22 cellular contexts compared by ENCODE assay signal in the genomic region with DNA sequence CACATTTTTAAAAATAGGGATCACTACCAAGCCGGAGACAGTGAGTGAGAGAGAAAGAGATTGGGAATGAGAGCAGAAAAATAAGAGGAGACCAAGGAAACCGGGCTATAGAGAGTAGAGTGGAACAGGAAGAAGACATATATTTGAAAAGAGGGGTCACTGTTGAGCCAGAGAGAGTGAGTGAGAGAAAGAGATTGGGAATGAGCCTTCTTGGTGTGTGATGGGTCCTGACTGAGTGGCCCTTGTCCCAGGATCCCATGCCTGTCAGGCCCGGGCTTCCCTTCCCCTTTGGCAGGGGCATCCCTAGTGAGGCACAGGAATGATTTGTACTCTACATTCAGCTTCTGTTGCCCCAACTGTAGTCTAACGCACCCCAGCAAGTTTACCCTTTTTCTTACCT.
A peak's percentile ranks its signal among the peaks of the same experiment; 100 is the strongest.
DNase-seq lines count a peak whose midpoint lies in the region; ATAC-seq, FAIRE-seq and TF ChIP-seq lines count a peak whose summit lies in the region.
"Had no signal": no experiment of that assay in that cellular context is flagged by ENCODE, and none has a peak within 500 bp of the region (broad histone marks: within the 10 kb centered on the region; RNA-seq: fewer than 3 reads in every experiment).

No MANE protein-coding gene starts in this region.

- H3K4me3 ChIP-seq in astrocyte (ENCODE audit: insufficient read depth, low read depth, low read length) (peak overlapping the region; percentile 18), left ventricle myocardium inferior (no peak overlapping the region), tibial artery (no peak overlapping the region)
- H3K4me3 ChIP-seq: lower lobe of right lung, prostate gland had no signal

- FAIRE-seq in astrocyte (lab: Jason Lieb, UNC) = no peak

- H3K9ac ChIP-seq in astrocyte (ENCODE audit: low read length) = peak overlapping the region; percentile 40

- H4K20me1 ChIP-seq in astrocyte (ENCODE audit: insufficient read depth, low read length) = no peaks in the 10 kb centered on the region

- intact Hi-C loops in left ventricle myocardium inferior (cut with micrococcal nuclease) = loop anchor here (10.0 kb wide), 1 partner anchor 65 kb away; no protein-coding TSS in a partner anchor
- intact Hi-C loops in tibial artery (cut with DNase I; ENCODE audit: low total_unique reads) = no loop called here

- H3K4me3 Mint-ChIP-seq in astrocyte (ENCODE audit: unreplicated experiment) (no peak overlapping the region), endothelial cell (ENCODE audit: unreplicated experiment) (no peak overlapping the region)
- H3K4me3 Mint-ChIP-seq in activated T-cell treated with anti-CD3 and anti-CD28 coated beads, Interleukin-2, amount 50 U/mL, for 4 hours = no peak overlapping the region
- H3K4me3 Mint-ChIP-seq: activated CD8-positive, alpha-beta memory T cell treated with anti-CD3 and anti-CD28 coated beads, Interleukin-2, amount 10 ng/mL, durations not matched to agents 7 days and 5 days; immature natural killer cell; naive thymus-derived CD8-positive, alpha-beta T cell; stimulated activated effector memory CD8-positive, alpha-beta T cell treated with anti-CD3 and anti-CD28 coated beads, Interleukin-12 subunit alpha, Interleukin-12 subunit beta, amount 100 ng/mL, for 72 hours; T-helper 17 cell had no signal

- H3K4me1 Mint-ChIP-seq in astrocyte (ENCODE audit: low read depth, unreplicated experiment) = peaks cover 27% of the 10 kb centered on the region
- no peaks in the 10 kb centered on the region for H3K4me1 Mint-ChIP-seq in activated T-cell treated with anti-CD3 and anti-CD28 coated beads, Interleukin-2, amount 50 U/mL, for 4 hours (ENCODE audit: low read depth)
- peaks cover 2% of the 10 kb centered on the region for H3K4me1 Mint-ChIP-seq in endothelial cell (ENCODE audit: unreplicated experiment)
- H3K4me1 Mint-ChIP-seq: activated CD8-positive, alpha-beta memory T cell treated with anti-CD3 and anti-CD28 coated beads, Interleukin-2, amount 10 ng/mL, durations not matched to agents 7 days and 5 days; immature natural killer cell; stimulated activated effector memory CD8-positive, alpha-beta T cell treated with anti-CD3 and anti-CD28 coated beads, Interleukin-12 subunit alpha, Interleukin-12 subunit beta, amount 100 ng/mL, for 72 hours; T-helper 17 cell had no signal

- H3K79me2 ChIP-seq in astrocyte (ENCODE audit: insufficient read depth, low read length) = no peaks in the 10 kb centered on the region

- H2AFZ ChIP-seq in astrocyte (ENCODE audit: low read depth, low read length) = no peak overlapping the region

- H3K27me3 ChIP-seq in astrocyte (ENCODE audit: insufficient read depth, low read length) (no peaks in the 10 kb centered on the region), left ventricle myocardium inferior (ENCODE audit: low read depth) (no peaks in the 10 kb centered on the region), tibial artery (no peaks in the 10 kb centered on the region)

- ATAC-seq in activated T-cell treated with anti-CD3 and anti-CD28 coated beads, Interleukin-2, amount 50 U/mL, for 4 hours = no peak
- ATAC-seq: activated CD8-positive, alpha-beta memory T cell treated with anti-CD3 and anti-CD28 coated beads, Interleukin-2, amount 10 ng/mL, durations not matched to agents 7 days and 5 days; lower lobe of right lung; naive thymus-derived CD8-positive, alpha-beta T cell; stimulated activated effector memory CD8-positive, alpha-beta T cell treated with anti-CD3 and anti-CD28 coated beads, Interleukin-12 subunit alpha, Interleukin-12 subunit beta, amount 100 ng/mL, for 72 hours; T-helper 17 cell had no signal

- no peaks in the 10 kb centered on the region for H3K36me3 Mint-ChIP-seq in astrocyte (ENCODE audit: low read depth, unreplicated experiment)
- no peaks in the 10 kb centered on the region for H3K36me3 Mint-ChIP-seq in activated T-cell treated with anti-CD3 and anti-CD28 coated beads, Interleukin-2, amount 50 U/mL, for 4 hours (ENCODE audit: insufficient read depth)
- no peaks in the 10 kb centered on the region for H3K36me3 Mint-ChIP-seq in endothelial cell (ENCODE audit: low read depth, unreplicated experiment)
- H3K36me3 Mint-ChIP-seq: activated CD8-positive, alpha-beta memory T cell treated with anti-CD3 and anti-CD28 coated beads, Interleukin-2, amount 10 ng/mL, durations not matched to agents 7 days and 5 days; immature natural killer cell; naive thymus-derived CD8-positive, alpha-beta T cell; stimulated activated effector memory CD8-positive, alpha-beta T cell treated with anti-CD3 and anti-CD28 coated beads, Interleukin-12 subunit alpha, Interleukin-12 subunit beta, amount 100 ng/mL, for 72 hours had no signal

- H3K36me3 ChIP-seq in astrocyte (ENCODE audit: insufficient read depth, low read length) (no peaks in the 10 kb centered on the region), left ventricle myocardium inferior (no peaks in the 10 kb centered on the region), tibial artery (no peaks in the 10 kb centered on the region)
- H3K36me3 ChIP-seq: lower lobe of right lung, prostate gland had no signal

- H3K4me1 ChIP-seq in astrocyte (ENCODE audit: insufficient read depth, low read length) = peaks cover 22% of the 10 kb centered on the region
- peaks cover 18% of the 10 kb centered on the region for H3K4me1 ChIP-seq in left ventricle myocardium inferior
- peaks cover 0 to 32% (median 9%) of the 10 kb centered on the region in 4 donors for H3K4me1 ChIP-seq in tibial artery
- H3K4me1 ChIP-seq: lower lobe of right lung, prostate gland had no signal

- no peaks in the 10 kb centered on the region for H3K9me3 ChIP-seq in astrocyte (ENCODE audit: insufficient read depth, low read depth, low read length)
- H3K9me3 ChIP-seq in left ventricle myocardium inferior (replicated peaks) = no peaks in the 10 kb centered on the region
- H3K9me3 ChIP-seq in tibial artery = no peaks in the 10 kb centered on the region
- H3K9me3 ChIP-seq: lower lobe of right lung, prostate gland had no signal

- H3K9me3 Mint-ChIP-seq in astrocyte (ENCODE audit: unreplicated experiment) (no peaks in the 10 kb centered on the region), endothelial cell (ENCODE audit: unreplicated experiment) (no peaks in the 10 kb centered on the region)
- H3K9me3 Mint-ChIP-seq in activated T-cell treated with anti-CD3 and anti-CD28 coated beads, Interleukin-2, amount 50 U/mL, for 4 hours = no peaks in the 10 kb centered on the region
- H3K9me3 Mint-ChIP-seq: naive thymus-derived CD8-positive, alpha-beta T cell; stimulated activated effector memory CD8-positive, alpha-beta T cell treated with anti-CD3 and anti-CD28 coated beads, Interleukin-12 subunit alpha, Interleukin-12 subunit beta, amount 100 ng/mL, for 72 hours had no signal

- H3K27me3 Mint-ChIP-seq in astrocyte (ENCODE audit: low read depth, unreplicated experiment) = peaks cover 3% of the 10 kb centered on the region
- H3K27me3 Mint-ChIP-seq in activated T-cell treated with anti-CD3 and anti-CD28 coated beads, Interleukin-2, amount 50 U/mL, for 4 hours (ENCODE audit: low read depth) = no peaks in the 10 kb centered on the region
- peaks cover under 1% of the 10 kb centered on the region for H3K27me3 Mint-ChIP-seq in endothelial cell (ENCODE audit: unreplicated experiment)
- H3K27me3 Mint-ChIP-seq: activated CD8-positive, alpha-beta memory T cell treated with anti-CD3 and anti-CD28 coated beads, Interleukin-2, amount 10 ng/mL, durations not matched to agents 7 days and 5 days had no signal

- peak overlapping the region; percentile 72 for H3K27ac ChIP-seq in astrocyte (ENCODE audit: low read depth, low read length)
- peak overlapping the region; percentile 46 for H3K27ac ChIP-seq in left ventricle myocardium inferior (replicated peaks)
- H3K27ac ChIP-seq in tibial artery = peak overlapping the region; percentile 4 to 61
- H3K27ac ChIP-seq: lower lobe of right lung, prostate gland had no signal

- H3K27ac Mint-ChIP-seq in astrocyte (ENCODE audit: unreplicated experiment) = peak overlapping the region; percentile 96
- H3K27ac Mint-ChIP-seq in endothelial cell (ENCODE audit: unreplicated experiment) = no peak overlapping the region
- H3K27ac Mint-ChIP-seq: activated CD8-positive, alpha-beta memory T cell treated with anti-CD3 and anti-CD28 coated beads, Interleukin-2, amount 10 ng/mL, durations not matched to agents 7 days and 5 days; immature natural killer cell; naive thymus-derived CD8-positive, alpha-beta T cell; stimulated activated effector memory CD8-positive, alpha-beta T cell treated with anti-CD3 and anti-CD28 coated beads, Interleukin-12 subunit alpha, Interleukin-12 subunit beta, amount 100 ng/mL, for 72 hours; T-helper 17 cell had no signal

- DNase-seq in M059J (ENCODE audit: low read depth) (peak; percentile 26), astrocyte (ENCODE audit: low read depth) (no peak), left ventricle myocardium inferior (no peak), tibial artery (no peak), NCI-H2107 treated with DMSO at 0.1 percent for 48 hours (lab: John Stamatoyannopoulos, UW; ENCODE audit: unreplicated experiment) (no peak), endothelial cell (ENCODE audit: low spot score) (no peak)
- no peak for DNase-seq in activated T-cell treated with anti-CD3 and anti-CD28 coated beads, Interleukin-2, amount 50 U/mL, for 4 hours
- DNase-seq: activated CD4-positive, alpha-beta T cell treated with anti-CD3 and anti-CD28 coated beads for 1 hour; activated CD8-positive, alpha-beta memory T cell treated with anti-CD3 and anti-CD28 coated beads, Interleukin-2, amount 10 ng/mL, durations not matched to agents 7 days and 5 days; activated effector memory CD4-positive, alpha-beta T cell treated with anti-CD3 and anti-CD28 coated beads, Interleukin-2, amount 50 U/mL, for 16 hours; amniotic stem cell; C1 segment of cervical spinal cord; DMS153; immature natural killer cell; lower lobe of right lung; naive thymus-derived CD8-positive, alpha-beta T cell; NCI-H1436; NK-92 treated with Interleukin-12 subunit alpha and Interleukin-12 subunit beta, amount 100 ng/mL, for 24 hours; SHP77; T-helper 17 cell had no signal

- no peak for TF ChIP-seq CTCF in astrocyte (IDR thresholded peaks at IDR 0.05; ENCODE audit: insufficient read depth, low read depth, low read length)
- no peak for TF ChIP-seq CTCF in left ventricle myocardium inferior (IDR thresholded peaks at IDR 0.05; ENCODE audit: borderline replicate concordance)
- TF ChIP-seq CTCF in tibial artery (IDR thresholded peaks at IDR 0.05) = no peak
- TF ChIP-seq CTCF in endothelial cell (IDR thresholded peaks at IDR 0.05; ENCODE audit: unreplicated experiment) = no peak

- H3K4me2 ChIP-seq in astrocyte (ENCODE audit: low read length) = peak overlapping the region; percentile 59
